8 cellular contexts compared by ENCODE assay signal in the genomic region with DNA sequence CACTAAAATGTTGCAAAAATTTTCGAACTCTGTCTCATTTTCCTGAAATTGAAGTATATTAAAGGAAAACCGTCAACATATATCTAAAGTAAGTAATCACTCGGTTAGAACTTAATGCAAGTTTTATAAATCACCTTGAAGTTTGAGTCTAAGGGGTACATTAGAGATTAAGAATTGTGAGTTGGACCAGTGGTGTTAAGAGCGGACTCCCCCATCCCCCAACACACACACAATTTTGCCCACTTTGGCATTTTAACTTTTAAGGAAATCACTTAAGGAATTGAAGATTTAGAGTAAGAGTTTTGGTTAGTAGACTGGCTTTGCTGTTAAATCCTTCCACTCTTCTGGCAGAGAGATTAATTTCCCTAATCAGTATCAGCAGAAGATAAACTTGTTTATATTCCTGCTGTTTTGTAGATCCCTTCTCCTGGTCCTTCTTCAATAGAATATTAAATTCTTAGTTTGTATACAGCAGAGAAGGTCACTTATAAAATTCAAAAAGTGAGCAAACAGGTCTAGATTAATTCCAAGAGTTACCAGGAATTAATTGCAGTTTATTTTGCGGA. TPM values are rescaled to one million over a fixed set of nuclear protein-coding genes. Genes with fewer than 3 reads are reported as not detected.
DNase-seq lines count a peak whose midpoint lies in the region; ATAC-seq, FAIRE-seq and TF ChIP-seq lines count a peak whose summit lies in the region.

No MANE protein-coding gene starts in this region.

- FAIRE-seq in GM12891 (lab: Jason Lieb, UNC) (peak; percentile 38), GM19239 (lab: Jason Lieb, UNC) (no peak)

- no peaks in the 10 kb centered on the region for H3K27me3 ChIP-seq in SJCRH30
- H3K27me3 ChIP-seq in psoas muscle (ENCODE audit: insufficient read depth in 3 of 3, low read length in 2 of 3), result no peaks in the 10 kb centered on the region

- H3K4me1 ChIP-seq in SJCRH30 (peaks cover 11% of the 10 kb centered on the region), psoas muscle (peaks cover 45% of the 10 kb centered on the region)

- ATAC-seq in psoas muscle, result no peak

- intact Hi-C loops in psoas muscle (cut with DNase I), result loop anchor here in 1 of 2 donors (5.0 kb wide), 2 partner anchors 50 to 65 kb away; a partner anchor contains a TSS

- peak overlapping the region; percentile 92 for H3K4me3 ChIP-seq in SJCRH30
- peak overlapping the region; percentile 89 for H3K4me3 ChIP-seq in fibroblast of mammary gland (ENCODE audit: control insufficient read depth, low read depth, low read length)
- H3K4me3 ChIP-seq in psoas muscle, result peak overlapping the region; percentile 96

- in situ Hi-C loops in GM13976 (cut with MboI; ENCODE audit: low sequenced_read_pairs, unreplicated experiment), result no loop called here

- H3K9me3 ChIP-seq in SJCRH30 (replicated peaks), result no peaks in the 10 kb centered on the region
- H3K9me3 ChIP-seq in psoas muscle, result no peaks in the 10 kb centered on the region

- TF ChIP-seq CTCF in fibroblast of mammary gland (conservative IDR thresholded peaks at IDR 0.05; ENCODE audit: control insufficient read depth, insufficient read depth, low read depth, low read length) (no peak), psoas muscle (IDR thresholded peaks at IDR 0.05) (no peak), GM13976 (IDR thresholded peaks at IDR 0.05; ENCODE audit: borderline replicate concordance, control extremely low read depth, extremely low read depth, insufficient read depth, missing control alignments) (no peak)

- 31 to 39% (median 34%) methylated on average over 5 of the region's 5 CpGs for WGBS in psoas muscle, 3 donors

- no peak for TF ChIP-seq POLR2A in GM12891 (IDR thresholded peaks at IDR 0.05; ENCODE audit: low read depth, low read length)

- H3K27ac ChIP-seq in SJCRH30 (peak overlapping the region; percentile 94; the same call in 1 of the 2 replicates), psoas muscle (peak overlapping the region; percentile 93)

- DNase-seq in GM12891 (ENCODE audit: insufficient read length, low spot score) (no peak), SJCRH30 (no peak), fibroblast of mammary gland (ENCODE audit: low read depth) (no peak), psoas muscle (no peak), GM13976 (ENCODE audit: low spot score) (no peak), GOT3 (lab: John Stamatoyannopoulos, UW) (no peak), GM19239 (ENCODE audit: insufficient read length, low spot score) (no peak), EL (no peak)

- H3K36me3 ChIP-seq in SJCRH30, result peaks cover 2% of the 10 kb centered on the region; the same call in 1 of the 2 replicates
- H3K36me3 ChIP-seq in psoas muscle (ENCODE audit: insufficient read depth in 1 of 2, low read depth in 1 of 2), result no peaks in the 10 kb centered on the region

TF ChIP-seq in GM12891, 5 proteins besides CTCF, POLR2A, EP300 and RAD21:
- TF ChIP-seq POU2F2 (IDR thresholded peaks at IDR 0.05; ENCODE audit: low read depth, low read length), result no peak
- TF ChIP-seq SPI1 (IDR thresholded peaks at IDR 0.05; ENCODE audit: low read depth, low read length), result no peak
- no peak for TF ChIP-seq POLR2AphosphoS5 (IDR thresholded peaks at IDR 0.05; ENCODE audit: low read depth, low read length)

RNA-seq across cellular contexts. Expression of a gene that starts 1.5 kb away (rescaled TPM):
- polyA plus RNA-seq in GM12891 (2012; ENCODE audit: low read depth, missing spikeins), result 28.8 TPM
- total RNA-seq in SJCRH30 (2014; rRNA removed; shearing (Covaris generic)), result 150 and 163 TPM in 2 replicates
- 10 to 100 TPM; 16.5 to 32.4 (median 24.5) TPM for total RNA-seq in psoas muscle
- 10 to 100 TPM in 1 of 3 donors, 1 to 10 TPM in 2; 4.3 to 20.7 (median 8.9) TPM for polyA plus RNA-seq in psoas muscle
